ENCODE assay signal across 27 cellular contexts in genomic region chr1:22297999-22298398, GRCh38.
"Had no signal": no experiment of that assay in that cellular context is flagged by ENCODE, and none has a peak within 500 bp of the region (broad histone marks: within the 10 kb centered on the region; RNA-seq: fewer than 3 reads in every experiment).

No MANE protein-coding gene starts in this region.

- H3K27ac ChIP-seq: epithelial cell of prostate, left ventricle myocardium inferior, neutrophil, ovary, prostate gland, sigmoid colon, thyroid gland, upper lobe of right lung, WERI-Rb-1 had no signal

- H3K4me3 ChIP-seq: left ventricle myocardium inferior, lung, ovary, prostate gland, sigmoid colon, thyroid gland, upper lobe of right lung had no signal

- H3K27me3 ChIP-seq: ovary, thyroid gland had no signal

- H3K4me1 ChIP-seq: left ventricle myocardium inferior, prostate gland, sigmoid colon, thyroid gland, upper lobe of right lung had no signal

- FAIRE-seq: bronchial epithelial cell, endometrium, frontal cortex, islet of Langerhans, small intestine had no signal

- DNase-seq: activated CD4-positive, alpha-beta memory T cell treated with anti-CD3 and anti-CD28 coated beads for 36 hours; activated CD4-positive, alpha-beta T cell treated with anti-CD3 and anti-CD28 coated beads, Interleukin-2, amount 10 ng/mL, durations not matched to agents 24 days and 14 days; activated naive CD4-positive, alpha-beta T cell; activated T-cell treated with anti-CD3 and anti-CD28 coated beads for 4 hours; activated T-cell treated with anti-CD3 and anti-CD28 coated beads, Interleukin-2, amount 50 U/mL, for 72 hours; effector CD8-positive, alpha-beta T cell; left ventricle myocardium inferior; ovary; sigmoid colon; small intestine; stimulated activated CD4-positive, alpha-beta T cell treated with anti-CD3 and anti-CD28 coated beads, Interleukin-4, amount 100 ng/mL, for 24 hours; substantia nigra; T-helper 1 cell; thyroid gland; upper lobe of right lung; WERI-Rb-1 had no signal

- H3K36me3 ChIP-seq: left ventricle myocardium inferior, neutrophil, ovary, prostate gland, sigmoid colon, thyroid gland, upper lobe of right lung, WERI-Rb-1 had no signal

- ATAC-seq: activated CD4-positive, CD25-positive, alpha-beta regulatory T cell treated with anti-CD3 and anti-CD28 coated beads, Interleukin-2, amount 50 U/mL, for 24 hours; activated naive CD4-positive, alpha-beta T cell treated with anti-CD3 and anti-CD28 coated beads, Interleukin-2, amount 50 U/mL, for 72 hours; activated T-cell treated with anti-CD3 and anti-CD28 coated beads, Interleukin-2, amount 50 U/mL, for 72 hours; stimulated activated effector memory CD8-positive, alpha-beta T cell treated with anti-CD3 and anti-CD28 coated beads, Interleukin-12 subunit alpha, Interleukin-12 subunit beta, amount 100 ng/mL, for 72 hours; upper lobe of right lung had no signal

- H3K9me3 ChIP-seq: neutrophil, ovary, prostate gland, sigmoid colon, thyroid gland, upper lobe of right lung had no signal
